In genomic region chr3:197253243-197253947, GRCh38 we compare ENCODE assay signal across 20 cellular contexts. TPM values are rescaled to one million over a fixed set of nuclear protein-coding genes. Genes with fewer than 3 reads are reported as not detected.
A peak's percentile ranks its signal among the peaks of the same experiment; 100 is the strongest.
DNase-seq lines count a peak whose midpoint lies in the region; ATAC-seq, FAIRE-seq and TF ChIP-seq lines count a peak whose summit lies in the region.
"Had no signal": no experiment of that assay in that cellular context is flagged by ENCODE, and none has a peak within 500 bp of the region (broad histone marks: within the 10 kb centered on the region; RNA-seq: fewer than 3 reads in every experiment).

No MANE protein-coding gene starts in this region.

- H3K4me3 Mint-ChIP-seq in activated T-cell treated with anti-CD3 and anti-CD28 coated beads, Interleukin-2, amount 50 U/mL, for 24 hours = peak overlapping the region; percentile 8
- peak overlapping the region; percentile 35 for H3K4me3 Mint-ChIP-seq in activated naive CD8-positive, alpha-beta T cell
- peak overlapping the region in 2 of 10 donors; percentile 25 to 26 for H3K4me3 Mint-ChIP-seq in naive thymus-derived CD8-positive, alpha-beta T cell
- H3K4me3 Mint-ChIP-seq: HFFc6 had no signal

- TF ChIP-seq POLR2A in H54 (IDR thresholded peaks at IDR 0.05; ENCODE audit: low read depth, low read length) = no peak

- peaks cover 55% of the 10 kb centered on the region for H3K4me1 Mint-ChIP-seq in activated T-cell treated with anti-CD3 and anti-CD28 coated beads, Interleukin-2, amount 50 U/mL, for 24 hours (ENCODE audit: low read depth)
- H3K4me1 Mint-ChIP-seq in activated naive CD8-positive, alpha-beta T cell (ENCODE audit: low read depth) = peaks cover 58% of the 10 kb centered on the region
- H3K4me1 Mint-ChIP-seq in naive thymus-derived CD8-positive, alpha-beta T cell = peaks cover 23 to 44% (median 41%) of the 10 kb centered on the region in 4 donors

- peaks cover 20% of the 10 kb centered on the region for H3K9me3 Mint-ChIP-seq in activated T-cell treated with anti-CD3 and anti-CD28 coated beads, Interleukin-2, amount 50 U/mL, for 24 hours
- H3K9me3 Mint-ChIP-seq in activated naive CD8-positive, alpha-beta T cell (ENCODE audit: low read depth) = peaks cover 4% of the 10 kb centered on the region
- peaks cover 0 to 27% (median 12%) of the 10 kb centered on the region in 9 donors for H3K9me3 Mint-ChIP-seq in naive thymus-derived CD8-positive, alpha-beta T cell

- peak; percentile 80 for FAIRE-seq in H54 (lab: Jason Lieb, UNC)
- FAIRE-seq: kidney had no signal

- POLR2A ChIA-PET in naive thymus-derived CD8-positive, alpha-beta T cell (lab: Charles Lee) = no interaction called here

- H3K27me3 Mint-ChIP-seq in activated T-cell treated with anti-CD3 and anti-CD28 coated beads, Interleukin-2, amount 50 U/mL, for 24 hours = no peaks in the 10 kb centered on the region
- no peaks in the 10 kb centered on the region for H3K27me3 Mint-ChIP-seq in activated naive CD8-positive, alpha-beta T cell
- no peaks in the 10 kb centered on the region for H3K27me3 Mint-ChIP-seq in naive thymus-derived CD8-positive, alpha-beta T cell

- no peak for DNase-seq in activated T-cell treated with anti-CD3 and anti-CD28 coated beads, Interleukin-2, amount 50 U/mL, for 24 hours
- DNase-seq in activated T-cell treated with anti-CD3 and anti-CD28 coated beads, Interleukin-2, amount 50 U/mL, for 1 hour = no peak
- DNase-seq in H54 (ENCODE audit: insufficient read length, low spot score) = no peak
- peak in 4 of 10 donors; percentile 10 to 52 (median 26) for DNase-seq in naive thymus-derived CD8-positive, alpha-beta T cell
- no peak for DNase-seq in NCI-H748 (lab: John Stamatoyannopoulos, UW; ENCODE audit: unreplicated experiment)
- no peak for DNase-seq in NCI-H1105 (lab: John Stamatoyannopoulos, UW)
- DNase-seq: activated CD4-positive, alpha-beta T cell treated with anti-CD3 and anti-CD28 coated beads, Interleukin-2, amount 50 U/mL, for 4 hours; activated T-cell treated with anti-CD3 and anti-CD28 coated beads, Interleukin-2, amount 50 U/mL, for 48 hours; amygdala; dorsolateral prefrontal cortex; HFFc6; kidney; NCI-H1417 treated with DMSO at 0.1 percent for 48 hours; NCI-H2107; NCI-H510A treated with DMSO at 0.1 percent for 48 hours; occipital lobe; testis had no signal

- H3K27ac Mint-ChIP-seq in activated T-cell treated with anti-CD3 and anti-CD28 coated beads, Interleukin-2, amount 50 U/mL, for 24 hours = peak overlapping the region; percentile 75
- peak overlapping the region; percentile 72 for H3K27ac Mint-ChIP-seq in activated naive CD8-positive, alpha-beta T cell
- H3K27ac Mint-ChIP-seq in naive thymus-derived CD8-positive, alpha-beta T cell = peak overlapping the region in 3 of 10 donors; percentile 50 to 75 (median 70)
- H3K27ac Mint-ChIP-seq: HFFc6 had no signal

- H3K36me3 Mint-ChIP-seq in activated T-cell treated with anti-CD3 and anti-CD28 coated beads, Interleukin-2, amount 50 U/mL, for 24 hours (ENCODE audit: low read depth) = peaks cover 52% of the 10 kb centered on the region
- H3K36me3 Mint-ChIP-seq in activated naive CD8-positive, alpha-beta T cell = peaks cover 14% of the 10 kb centered on the region
- peaks cover 11 to 33% (median 27%) of the 10 kb centered on the region in 3 donors for H3K36me3 Mint-ChIP-seq in naive thymus-derived CD8-positive, alpha-beta T cell

- peak; percentile 65 to 98 for ATAC-seq in naive thymus-derived CD8-positive, alpha-beta T cell
- no peak for ATAC-seq in GM18517 (IDR thresholded peaks at IDR 0.05; ENCODE audit: unreplicated experiment)
- ATAC-seq: gastroesophageal sphincter had no signal

RNA-seq across cellular contexts. Expression of gene DLG1, which starts 45.0 kb away (rescaled TPM):
- total RNA-seq in naive thymus-derived CD8-positive, alpha-beta T cell = 10 to 100 TPM; 86.5 to 87.1 TPM
- polyA plus RNA-seq in naive thymus-derived CD8-positive, alpha-beta T cell = 10 to 100 TPM; 23.5 to 28.5 (median 25.8) TPM
